In the genomic region with DNA sequence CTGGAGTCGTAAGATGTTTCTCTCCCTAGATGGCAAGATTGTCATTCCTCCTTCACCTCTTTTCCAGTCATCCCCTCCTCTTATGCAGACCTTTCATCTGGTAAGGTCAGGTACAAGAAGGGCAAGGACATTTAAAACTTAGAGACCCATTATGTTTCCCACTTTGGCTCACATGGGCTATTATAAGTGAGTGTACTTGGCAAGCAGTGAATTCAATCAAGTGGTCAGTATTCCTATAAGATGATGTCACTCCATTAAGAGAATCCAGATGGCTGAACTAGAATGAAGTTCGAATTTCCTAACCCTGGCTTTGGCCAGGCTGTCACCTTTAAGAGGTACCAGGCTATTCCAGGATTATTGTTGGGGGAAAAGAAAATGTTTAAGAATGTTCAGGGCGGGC, we compare ENCODE assay signal across 1 cellular context.
TF ChIP-seq lines count a peak whose summit lies in the region.

No MANE protein-coding gene starts in this region.

TF ChIP-seq in SK-N-SH, 30 proteins besides CTCF, POLR2A, EP300 and RAD21 (continued from another document):
- TF ChIP-seq USF1 (IDR thresholded peaks at IDR 0.05; ENCODE audit: borderline replicate concordance, low read depth) = no peak
- peak; percentile 58 for TF ChIP-seq JUND (IDR thresholded peaks at IDR 0.05)
- no peak for TF ChIP-seq MXI1 (IDR thresholded peaks at IDR 0.05; ENCODE audit: low read depth, low read length)
- TF ChIP-seq FOXM1 (IDR thresholded peaks at IDR 0.05; ENCODE audit: low read depth) = no peak
- no peak for TF ChIP-seq TAF1 (IDR thresholded peaks at IDR 0.05; ENCODE audit: borderline replicate concordance, low read depth, low read length)
- peak; percentile 91 for TF ChIP-seq TCF12 (IDR thresholded peaks at IDR 0.05)
- TF ChIP-seq SMC3 (IDR thresholded peaks at IDR 0.05; ENCODE audit: low read depth, low read length) = no peak
- TF ChIP-seq SIN3A (IDR thresholded peaks at IDR 0.05; ENCODE audit: borderline replicate concordance, low read depth, low read length) = no peak
- 0 out of 2 replicates have a peak, but pooled peaks have one; percentile 20 for TF ChIP-seq PBX3 (IDR thresholded peaks at IDR 0.05)
- TF ChIP-seq NRF1 (IDR thresholded peaks at IDR 0.05; ENCODE audit: low read depth, low read length) = no peak
- TF ChIP-seq FOSL2 (IDR thresholded peaks at IDR 0.05; ENCODE audit: borderline replicate concordance, low read depth) = peak; percentile 42; the same call in 1 of the 2 replicates
- TF ChIP-seq GABPA (IDR thresholded peaks at IDR 0.05; ENCODE audit: low read depth) = no peak
- peak; percentile 68; the same call in 1 of the 2 replicates for TF ChIP-seq NFIC (IDR thresholded peaks at IDR 0.05; ENCODE audit: borderline replicate concordance)
- no peak for TF ChIP-seq IRF3 (IDR thresholded peaks at IDR 0.05; ENCODE audit: low read depth, low read length)
- no peak for TF ChIP-seq MEF2A (IDR thresholded peaks at IDR 0.05; ENCODE audit: borderline replicate concordance, low read depth)
- TF ChIP-seq CHD2 (IDR thresholded peaks at IDR 0.05; ENCODE audit: low read length, partially characterized antibody) = no peak
- no peak for TF ChIP-seq ELF1 (IDR thresholded peaks at IDR 0.05)
- TF ChIP-seq, protein P1, sequence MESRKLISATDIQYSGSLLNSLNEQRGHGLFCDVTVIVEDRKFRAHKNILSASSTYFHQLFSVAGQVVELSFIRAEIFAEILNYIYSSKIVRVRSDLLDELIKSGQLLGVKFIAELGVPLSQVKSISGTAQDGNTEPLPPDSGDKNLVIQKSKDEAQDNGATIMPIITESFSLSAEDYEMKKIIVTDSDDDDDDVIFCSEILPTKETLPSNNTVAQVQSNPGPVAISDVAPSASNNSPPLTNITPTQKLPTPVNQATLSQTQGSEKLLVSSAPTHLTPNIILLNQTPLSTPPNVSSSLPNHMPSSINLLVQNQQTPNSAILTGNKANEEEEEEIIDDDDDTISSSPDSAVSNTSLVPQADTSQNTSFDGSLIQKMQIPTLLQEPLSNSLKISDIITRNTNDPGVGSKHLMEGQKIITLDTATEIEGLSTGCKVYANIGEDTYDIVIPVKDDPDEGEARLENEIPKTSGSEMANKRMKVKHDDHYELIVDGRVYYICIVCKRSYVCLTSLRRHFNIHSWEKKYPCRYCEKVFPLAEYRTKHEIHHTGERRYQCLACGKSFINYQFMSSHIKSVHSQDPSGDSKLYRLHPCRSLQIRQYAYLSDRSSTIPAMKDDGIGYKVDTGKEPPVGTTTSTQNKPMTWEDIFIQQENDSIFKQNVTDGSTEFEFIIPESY (IDR thresholded peaks at IDR 0.05; ENCODE audit: borderline replicate concordance, low read depth) = no peak
- no peak for TF ChIP-seq POLR2AphosphoS5 (IDR thresholded peaks at IDR 0.05; ENCODE audit: low read depth, low read length)
- TF ChIP-seq MAX (IDR thresholded peaks at IDR 0.05; ENCODE audit: low read depth) = peak; percentile 31; the same call in 1 of the 2 replicates
